1 cellular context compared by ENCODE assay signal in genomic region chr16:51243836-51244483, GRCh38.
TF ChIP-seq lines count a peak whose summit lies in the region.

No MANE protein-coding gene starts in this region.

TF ChIP-seq in HEK293, 187 proteins besides CTCF, POLR2A, EP300 and RAD21 (continued from another document):
- TF ChIP-seq IKZF3 (tag by site-specific recombination; IDR thresholded peaks at IDR 0.05) (0 out of 2 replicates have a peak, but pooled peaks have one; percentile 17), BCL11B (tag by site-specific recombination; IDR thresholded peaks at IDR 0.05; ENCODE audit: low read depth) (no peak), PRDM10 (tag by site-specific recombination; IDR thresholded peaks at IDR 0.05) (peak; percentile 62), ZNF843 (tag by site-specific recombination; IDR thresholded peaks at IDR 0.05) (peak; percentile 97)
